19 cellular contexts compared by ENCODE assay signal in the genomic region with DNA sequence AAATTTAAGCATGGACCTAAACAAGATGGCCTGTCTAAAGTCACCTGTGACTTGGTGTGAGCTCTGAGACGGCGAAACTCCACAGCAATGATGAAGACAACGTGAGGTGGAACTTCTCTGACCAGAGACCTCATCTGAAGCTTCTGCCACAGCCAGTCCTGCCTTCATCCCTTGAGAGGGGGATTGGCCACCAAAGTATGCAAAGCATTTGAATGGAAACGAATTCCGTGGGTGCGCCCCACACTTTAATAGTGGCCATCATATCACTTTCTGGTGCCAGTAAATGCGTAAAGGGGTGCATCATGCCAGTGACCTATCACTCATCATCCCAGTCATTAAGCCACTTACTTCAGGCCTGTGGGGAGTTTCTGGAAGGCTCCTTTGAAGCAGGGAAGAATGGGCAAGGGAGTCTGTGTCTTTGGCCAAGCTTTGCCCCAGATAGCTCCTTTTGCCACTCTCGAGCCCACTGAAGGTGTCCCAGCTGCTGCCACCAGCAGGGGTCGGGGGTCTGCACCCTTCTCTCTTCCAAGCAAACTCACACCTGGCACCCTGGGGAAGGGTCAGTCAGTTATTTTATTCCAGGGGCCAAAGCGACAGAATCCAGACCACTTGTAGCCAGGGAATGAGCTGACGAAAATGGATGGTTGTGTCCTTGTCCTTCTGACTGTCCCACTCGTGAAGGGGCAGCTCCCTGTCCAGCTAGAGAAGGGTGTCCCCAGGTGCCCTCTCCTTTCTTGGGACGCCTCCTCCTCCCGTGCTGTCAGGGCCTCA. TPM values are rescaled to one million over a fixed set of nuclear protein-coding genes. Genes with fewer than 3 reads are reported as not detected.
A peak's percentile ranks its signal among the peaks of the same experiment; 100 is the strongest.
DNase-seq lines count a peak whose midpoint lies in the region; ATAC-seq, FAIRE-seq and TF ChIP-seq lines count a peak whose summit lies in the region.
"Had no signal": no experiment of that assay in that cellular context is flagged by ENCODE, and none has a peak within 500 bp of the region (broad histone marks: within the 10 kb centered on the region; RNA-seq: fewer than 3 reads in every experiment).

No MANE protein-coding gene starts in this region.

- H3K9me3 Mint-ChIP-seq in stimulated activated memory B cell treated with anti-CD40 and anti-IgM and Interleukin-4, amounts not matched to agents 10 μg/mL and 1 μg/mL and 100 μg/mL, for 72 hours, result no peaks in the 10 kb centered on the region
- H3K9me3 Mint-ChIP-seq: CD8-positive, alpha-beta memory T cell had no signal

- no peak overlapping the region for H4K8ac ChIP-seq in H1 (ENCODE audit: extremely low read depth, insufficient read depth, low read length)

- POLR2A ChIA-PET in H1 (lab: Charles Lee; ENCODE audit: partially characterized antibody), result interaction anchor here (0.6 to 1.5 kb wide), 5 partner anchors 8 to 75 kb away, joined by 3 to 7 read pairs (median 3); no protein-coding TSS in a partner anchor

- H2BK5ac ChIP-seq in H1 (ENCODE audit: low read depth, low read length), result no peak overlapping the region

- TF ChIP-seq POLR2A in H1 (IDR thresholded peaks at IDR 0.05; ENCODE audit: control extremely low read depth in 1 of 2, low read depth in 2 of 2, low read length in 2 of 2) (no peak), sigmoid colon (IDR thresholded peaks at IDR 0.05) (no peak)

- no peak for DNase-seq in BE2C
- DNase-seq in DND-41, result no peak
- no peak for DNase-seq in H1 (ENCODE audit: low read depth in 1 of 2, low spot score in 2 of 2)
- DNase-seq in sigmoid colon, result peak; percentile 25
- DNase-seq in NCI-H226, result no peak
- DNase-seq in SW480 (ENCODE audit: low spot score), result no peak
- DNase-seq: C1 segment of cervical spinal cord; CD8-positive, alpha-beta memory T cell; DMS79; MM.1S; NCI-H1092 treated with DMSO at 0.1 percent for 48 hours; NCI-H2081; NCI-H2171 treated with DMSO at 0.1 percent for 48 hours; NK-92 treated with Interleukin-12 subunit alpha and Interleukin-12 subunit beta, amount 100 ng/mL, for 24 hours had no signal

- no peak overlapping the region for H2BK120ac ChIP-seq in H1 (replicated peaks; ENCODE audit: low read depth, low read length)

- H3K4me1 ChIP-seq in BE2C (no peaks in the 10 kb centered on the region), DND-41 (ENCODE audit: insufficient read depth, low read length) (no peaks in the 10 kb centered on the region), H1 (replicated peaks in 1 of 4; ENCODE audit: control insufficient read depth in 3 of 4, insufficient read depth in 4 of 4, low read length in 3 of 4) (no peaks in the 10 kb centered on the region; a peak in 1 of 7 replicates), sigmoid colon (no peaks in the 10 kb centered on the region)
- H3K4me1 ChIP-seq: Peyer's patch had no signal

- TF ChIP-seq RAD21 in H1 (IDR thresholded peaks at IDR 0.05 in 1 of 2, conservative IDR thresholded peaks at IDR 0.05 in 1 of 2; ENCODE audit: low read depth in 2 of 2, low read length in 2 of 2), result no peak; a peak in 1 of 4 replicates

- H4K20me1 ChIP-seq in DND-41 (ENCODE audit: insufficient read depth, low read length) (0 out of 2 replicates have a peak, but pooled peaks cover 5% of the 10 kb centered on the region), H1 (replicated peaks in 1 of 2; ENCODE audit: control insufficient read depth in 1 of 2, insufficient read depth in 2 of 2, low read length in 2 of 2) (no peaks in the 10 kb centered on the region)

- no peak overlapping the region for H4K91ac ChIP-seq in H1 (replicated peaks; ENCODE audit: insufficient read length, low read length)

- no peak overlapping the region for H2BK20ac ChIP-seq in H1 (ENCODE audit: low read length)

- H2AK5ac ChIP-seq in H1 (ENCODE audit: low read depth, low read length), result no peak overlapping the region

- H3K36me3 Mint-ChIP-seq in stimulated activated memory B cell treated with anti-CD40 and anti-IgM and Interleukin-4, amounts not matched to agents 10 μg/mL and 1 μg/mL and 100 μg/mL, for 72 hours, result peaks cover 17% of the 10 kb centered on the region

- no peak overlapping the region for H3K56ac ChIP-seq in H1 (replicated peaks; ENCODE audit: insufficient read length, low read depth, low read length)

- 85% methylated on average over 14 of the region's 14 CpGs; no CpG with 5 or more reads in 1 of the 2 experiments for WGBS in H1 (ENCODE audit: extremely low coverage in 1 of 2, insufficient coverage in 1 of 2, insufficient read length in 1 of 2, insufficient replicate concordance in 2 of 2, low coverage in 1 of 2, low lambda C conversion rate in 2 of 2, missing lambda C conversion rate in 1 of 2), 2 experiments
- 90 to 91% methylated on average over 14 of the region's 14 CpGs for WGBS in sigmoid colon, 2 donors

- H2BK12ac ChIP-seq in H1 (ENCODE audit: low read depth, low read length), result no peak overlapping the region

- H3K18ac ChIP-seq in H1 (ENCODE audit: extremely low read depth, low read length), result no peak overlapping the region

- no peak overlapping the region for H3K14ac ChIP-seq in H1 (ENCODE audit: insufficient read length)

- no peaks in the 10 kb centered on the region for H3K4me1 Mint-ChIP-seq in stimulated activated memory B cell treated with anti-CD40 and anti-IgM and Interleukin-4, amounts not matched to agents 10 μg/mL and 1 μg/mL and 100 μg/mL, for 72 hours
- H3K4me1 Mint-ChIP-seq: CD8-positive, alpha-beta memory T cell had no signal

- H2AFZ ChIP-seq in DND-41 (ENCODE audit: low read depth, low read length), result no peak overlapping the region
- H2AFZ ChIP-seq in H1 (ENCODE audit: low read length), result no peak overlapping the region

- no peaks in the 10 kb centered on the region for H3K79me2 ChIP-seq in DND-41 (ENCODE audit: insufficient read depth, low read length)
- H3K79me2 ChIP-seq in H1 (ENCODE audit: control insufficient read depth in 1 of 2, insufficient read depth in 2 of 2, low read length in 2 of 2), result no peaks in the 10 kb centered on the region

- no peak overlapping the region for H3K23ac ChIP-seq in H1 (ENCODE audit: insufficient read length)

- H3K4me3 Mint-ChIP-seq in stimulated activated memory B cell treated with anti-CD40 and anti-IgM and Interleukin-4, amounts not matched to agents 10 μg/mL and 1 μg/mL and 100 μg/mL, for 72 hours, result no peak overlapping the region
- H3K4me3 Mint-ChIP-seq: CD8-positive, alpha-beta memory T cell had no signal

- TF ChIP-seq CTCF in BE2C (IDR thresholded peaks at IDR 0.05; ENCODE audit: low read depth, low read length) (0 out of 2 replicates have a peak, but pooled peaks have one; percentile 12), DND-41 (IDR thresholded peaks at IDR 0.05; ENCODE audit: borderline replicate concordance, extremely low read depth, low read length, poor library complexity, severe bottlenecking) (peak; percentile 13), H1 (IDR thresholded peaks at IDR 0.05; ENCODE audit: control extremely low read depth in 1 of 3, insufficient read depth in 1 of 3, low read depth in 1 of 3, low read length in 3 of 3) (peak in 2 of 3 experiments; percentile 9 to 15; a peak in 2 of 4 replicates), sigmoid colon (IDR thresholded peaks at IDR 0.05) (no peak)

- no peak for FAIRE-seq in H1 (lab: Jason Lieb, UNC)
- FAIRE-seq: D721Med, H54 had no signal

- no peak for TF ChIP-seq EP300 in H1 (IDR thresholded peaks at IDR 0.05; ENCODE audit: borderline replicate concordance in 1 of 2, low read depth in 2 of 2, low read length in 2 of 2)
- TF ChIP-seq EP300 in sigmoid colon (IDR thresholded peaks at IDR 0.05), result no peak

- CTCF ChIA-PET in H1 (lab: Charles Lee; ENCODE audit: partially characterized antibody), result interaction anchor here (0.6 to 5.2 kb wide), 12 partner anchors 9 to 1124 kb away, joined by 3 to 21 read pairs (median 3); no protein-coding TSS in a partner anchor

- H2BK15ac ChIP-seq in H1 (ENCODE audit: low read length), result no peak overlapping the region

- no peaks in the 10 kb centered on the region for H3K79me1 ChIP-seq in H1 (ENCODE audit: low read depth, low read length)

- H3K4me2 ChIP-seq in DND-41 (ENCODE audit: insufficient read depth, low read length) (no peak overlapping the region), H1 (ENCODE audit: insufficient read depth in 1 of 2, low read depth in 2 of 2, low read length in 2 of 2) (no peak overlapping the region)

- H3K36me3 ChIP-seq in BE2C (no peaks in the 10 kb centered on the region), DND-41 (ENCODE audit: insufficient read depth, low read length) (no peaks in the 10 kb centered on the region), H1 (ENCODE audit: control insufficient read depth in 2 of 4, insufficient read depth in 4 of 4, low read length in 3 of 4) (no peaks in the 10 kb centered on the region), sigmoid colon (peaks cover 0 to 9% (median 0%) of the 10 kb centered on the region in 4 donors)

- no peak for ATAC-seq in DND-41 (ENCODE audit: insufficient read depth, low read depth)
- no peak for ATAC-seq in stimulated activated memory B cell treated with anti-CD40 and anti-IgM and Interleukin-4, amounts not matched to agents 10 μg/mL and 1 μg/mL and 100 μg/mL, for 72 hours

- H3K23me2 ChIP-seq in H1 (ENCODE audit: low read depth, low read length), result no peaks in the 10 kb centered on the region

- no peak overlapping the region for H4K5ac ChIP-seq in H1 (ENCODE audit: insufficient read length, low read depth, low read length)

- no peak overlapping the region for H3K27ac Mint-ChIP-seq in stimulated activated memory B cell treated with anti-CD40 and anti-IgM and Interleukin-4, amounts not matched to agents 10 μg/mL and 1 μg/mL and 100 μg/mL, for 72 hours

- H3K27ac ChIP-seq in DND-41 (ENCODE audit: low read length) (no peak overlapping the region), H1 (ENCODE audit: low read depth, low read length) (no peak overlapping the region), sigmoid colon (no peak overlapping the region)
- H3K27ac ChIP-seq: Peyer's patch had no signal

- H3K4me3 ChIP-seq in BE2C (ENCODE audit: low read depth, low read length), result no peak overlapping the region
- H3K4me3 ChIP-seq in DND-41 (ENCODE audit: low read depth in 1 of 2, low read length in 2 of 2), result no peak overlapping the region
- H3K4me3 ChIP-seq in H1 (ENCODE audit: extremely low read depth in 1 of 4, insufficient read depth in 2 of 4, low read depth in 3 of 4, low read length in 4 of 4), result no peak overlapping the region
- H3K4me3 ChIP-seq in sigmoid colon, result no peak overlapping the region
- H3K4me3 ChIP-seq: Peyer's patch had no signal

- no peak overlapping the region for H3K4ac ChIP-seq in H1 (replicated peaks; ENCODE audit: insufficient read length, low read depth, low read length)

- H3K9ac ChIP-seq in DND-41 (ENCODE audit: low read depth, low read length) (no peak overlapping the region), H1 (replicated peaks in 1 of 4; ENCODE audit: extremely low read depth in 1 of 4, low read depth in 3 of 4, low read length in 3 of 4) (no peak overlapping the region)

- intact Hi-C loops in sigmoid colon (cut with DNase I), result no loop called here

- H3K9me3 ChIP-seq in BE2C (no peaks in the 10 kb centered on the region), DND-41 (ENCODE audit: insufficient read depth, low read length, severe bottlenecking) (no peaks in the 10 kb centered on the region), H1 (ENCODE audit: insufficient read depth in 2 of 2, low read depth in 1 of 2, low read length in 1 of 2) (no peaks in the 10 kb centered on the region), sigmoid colon (no peaks in the 10 kb centered on the region)
- H3K9me3 ChIP-seq: Peyer's patch had no signal

- no peaks in the 10 kb centered on the region for H3K27me3 Mint-ChIP-seq in stimulated activated memory B cell treated with anti-CD40 and anti-IgM and Interleukin-4, amounts not matched to agents 10 μg/mL and 1 μg/mL and 100 μg/mL, for 72 hours

- H3K27me3 ChIP-seq in BE2C (no peaks in the 10 kb centered on the region), DND-41 (ENCODE audit: insufficient read depth, low read length, poor library complexity) (peaks cover 15% of the 10 kb centered on the region), H1 (replicated peaks in 1 of 4; ENCODE audit: control insufficient read depth in 3 of 4, extremely low read depth in 1 of 4, insufficient read depth in 3 of 4, low read length in 3 of 4) (peaks cover 0 to 3% (median 0%) of the 10 kb centered on the region in 4 experiments; a peak in 1 of 7 replicates), sigmoid colon (no peaks in the 10 kb centered on the region)
- H3K27me3 ChIP-seq: Peyer's patch had no signal

RNA-seq across cellular contexts. Expression of a gene that starts 17.7 kb away (rescaled TPM):
- polyA plus RNA-seq in BE2C (2012; ENCODE audit: insufficient read depth, insufficient read length, low read depth), result not detected
- total RNA-seq in H1 (2021; fragmentation: NEBNext Ultra II Directional; extraction: Animal tissue kit (Norgen Biotek cat#: 25700)), result 0.24 TPM in 1 of 2 replicates, not detected in the other
- 0.19 and 0.26 TPM in 2 replicates for polyA plus RNA-seq in H1 (2011; rRNA removed)
- 0.26 TPM for polyA plus RNA-seq in H1 (2011; cell fraction: cytosol; rRNA removed)
- polyA plus RNA-seq in H1 (2011; cell fraction: nucleus; rRNA removed), result 0.27 TPM
- 0.13 to 0.19 TPM (median 0.15 TPM) in 3 of 4 replicates, not detected in the other for polyA plus RNA-seq in H1 (2012, experiment 1 of 2)
- polyA plus RNA-seq in H1 (2012, experiment 2 of 2), result not detected
- 0.16 TPM for polyA plus RNA-seq in H1 (2013, experiment 1 of 2)
- polyA plus RNA-seq in H1 (2013, experiment 2 of 2), result 0.33 TPM
- 0.16 TPM in 1 of 2 replicates, not detected in the other for polyA minus RNA-seq in H1 (2011; rRNA and poly(A)+ RNA removed)
- polyA minus RNA-seq in H1 (2011; cell fraction: cytosol; rRNA and poly(A)+ RNA removed), result not detected
- polyA minus RNA-seq in H1 (2011; cell fraction: nucleus; rRNA and poly(A)+ RNA removed), result not detected
- 10 to 100 TPM in 2 of 4 donors, 1 to 10 TPM in 2; 2.9 to 20.8 (median 7.1) TPM for total RNA-seq in sigmoid colon
- polyA plus RNA-seq in sigmoid colon, result 10 to 100 TPM in 2 of 3 donors, 1 to 10 TPM in 1; 7.8 to 48.7 (median 13.9) TPM
- total RNA-seq: LHCN-M2 had no signal
- polyA plus RNA-seq: CD8-positive, alpha-beta memory T cell had no signal

Comparison
In these comparisons a context has a peak if more than half of its experiments do, and no peak if none do; other contexts are left out.
1. CTCF ChIP-seq: peak in BE2C (single experiment), DND-41 (single experiment) and H1 (2 of 3); none in sigmoid colon (0 of 4).